Comparison of ENCODE assay signal across 24 cellular contexts in genomic region chr10:110215286-110215685, GRCh38. TPM values are rescaled to one million over a fixed set of nuclear protein-coding genes. Genes with fewer than 3 reads are reported as not detected.
DNase-seq lines count a peak whose midpoint lies in the region; FAIRE-seq and TF ChIP-seq lines count a peak whose summit lies in the region.
"Had no signal": no experiment of that assay in that cellular context is flagged by ENCODE, and none has a peak within 500 bp of the region (broad histone marks: within the 10 kb centered on the region; RNA-seq: fewer than 3 reads in every experiment).

No MANE protein-coding gene starts in this region.

- no peaks in the 10 kb centered on the region for H3K9me3 ChIP-seq in CD4-positive, alpha-beta memory T cell (ENCODE audit: control insufficient read depth in 1 of 2, low read length in 2 of 2)
- H3K9me3 ChIP-seq in Loucy (ENCODE audit: insufficient read depth, low read depth, low read length): no peaks in the 10 kb centered on the region
- no peaks in the 10 kb centered on the region for H3K9me3 ChIP-seq in esophagus (ENCODE audit: control insufficient read depth in 2 of 2, insufficient read depth in 1 of 2, low read depth in 1 of 2, low read length in 1 of 2)
- no peaks in the 10 kb centered on the region for H3K9me3 ChIP-seq in small intestine (ENCODE audit: control insufficient read depth, low read depth)
- H3K9me3 ChIP-seq: adrenal gland, breast epithelium, heart right ventricle, Peyer's patch, suprapubic skin had no signal

- H3K27me3 Mint-ChIP-seq in CD4-positive, alpha-beta memory T cell: no peaks in the 10 kb centered on the region

- no peak overlapping the region for H2AFZ ChIP-seq in Loucy (ENCODE audit: low read length)

- H3K27ac Mint-ChIP-seq in CD4-positive, alpha-beta memory T cell: peak overlapping the region in 4 of 7 donors; percentile 18 to 79 (median 66)
- H3K27ac Mint-ChIP-seq: activated CD8-positive, alpha-beta T cell treated with anti-CD3 and anti-CD28 coated beads, Interleukin-2, amount 10 ng/mL, durations not matched to agents 7 days and 5 days; CD8-positive, alpha-beta T cell; mesothelial cell of epicardium; natural killer cell treated with Interleukin-12 subunit alpha and Interleukin-12 subunit beta and Interleukin-15 and Interleukin-18, amount 100 ng/mL, for 72 hours had no signal

- peaks cover 36 to 75% (median 59%) of the 10 kb centered on the region in 4 donors for H3K4me1 Mint-ChIP-seq in CD4-positive, alpha-beta memory T cell

- 0 out of 2 replicates have a peak, but pooled peaks cover 3% of the 10 kb centered on the region for H3F3A ChIP-seq in Loucy (ENCODE audit: low read depth)

- CTCF ChIA-PET in CD4-positive, alpha-beta memory T cell (lab: Charles Lee; ENCODE audit: partially characterized antibody): interaction anchor here (0.8 to 10.6 kb wide), 2 partner anchors 7 to 76 kb away, joined by 3 to 203 read pairs; no protein-coding TSS in a partner anchor

- H3K9me2 ChIP-seq in Loucy (replicated peaks; ENCODE audit: low read depth, low read length): no peaks in the 10 kb centered on the region

- H3K4me3 ChIP-seq in CD4-positive, alpha-beta memory T cell (ENCODE audit: low read length in 2 of 2): no peak overlapping the region
- H3K4me3 ChIP-seq in Loucy (ENCODE audit: low read length, poor library complexity, severe bottlenecking) (no peak overlapping the region), esophagus (ENCODE audit: low read depth in 1 of 2, low read length in 2 of 2) (no peak overlapping the region), small intestine (ENCODE audit: low read depth in 1 of 2, low read length in 2 of 2) (no peak overlapping the region)
- H3K4me3 ChIP-seq: adrenal gland, breast epithelium, heart right ventricle, Peyer's patch, suprapubic skin had no signal

- no peak overlapping the region for H3K27ac ChIP-seq in CD4-positive, alpha-beta memory T cell (ENCODE audit: low read depth, low read length)
- H3K27ac ChIP-seq in esophagus (ENCODE audit: low read depth in 2 of 2, low read length in 1 of 2) (peak overlapping the region; percentile 54 to 89), small intestine (ENCODE audit: low read depth in 1 of 2, low read length in 1 of 2) (no peak overlapping the region)
- H3K27ac ChIP-seq: adrenal gland, suprapubic skin had no signal

- H4K20me1 ChIP-seq in Loucy (ENCODE audit: insufficient read depth, low read length, poor library complexity, severe bottlenecking): peaks cover 11% of the 10 kb centered on the region

- H3K4me1 ChIP-seq in CD4-positive, alpha-beta memory T cell (ENCODE audit: insufficient read depth, low read length): peaks cover 49% of the 10 kb centered on the region
- peaks cover 47% of the 10 kb centered on the region for H3K4me1 ChIP-seq in Loucy (ENCODE audit: insufficient read depth, low read length, poor library complexity, severe bottlenecking)
- H3K4me1 ChIP-seq in esophagus (ENCODE audit: control insufficient read depth in 2 of 2, insufficient read depth in 2 of 2, low read length in 1 of 2): peaks cover 3 to 9% of the 10 kb centered on the region in 2 donors
- H3K4me1 ChIP-seq in small intestine (ENCODE audit: control insufficient read depth in 2 of 2, insufficient read depth in 1 of 2, low read depth in 1 of 2, low read length in 1 of 2): peaks cover 4% of the 10 kb centered on the region in 2 donors

- no peaks in the 10 kb centered on the region for H3K9me3 Mint-ChIP-seq in CD4-positive, alpha-beta memory T cell
- H3K9me3 Mint-ChIP-seq: CD8-positive, alpha-beta T cell; mesothelial cell of epicardium; natural killer cell treated with Interleukin-12 subunit alpha and Interleukin-12 subunit beta and Interleukin-15 and Interleukin-18, amount 100 ng/mL, for 72 hours had no signal

- H3K79me2 ChIP-seq in Loucy (ENCODE audit: insufficient read depth, low read length): peaks cover 24% of the 10 kb centered on the region; the same call in 1 of the 2 replicates

- no peak overlapping the region for H3K9ac ChIP-seq in Loucy (ENCODE audit: low read depth, low read length, poor library complexity, severe bottlenecking)

- no peaks in the 10 kb centered on the region for H3K36me3 ChIP-seq in CD4-positive, alpha-beta memory T cell (ENCODE audit: insufficient read depth, low read length)
- no peaks in the 10 kb centered on the region for H3K36me3 ChIP-seq in Loucy (ENCODE audit: insufficient read depth, low read length)
- H3K36me3 ChIP-seq in esophagus (ENCODE audit: control insufficient read depth in 2 of 2, insufficient read depth in 2 of 2, low read length in 1 of 2): no peaks in the 10 kb centered on the region
- H3K36me3 ChIP-seq in small intestine (ENCODE audit: control insufficient read depth in 2 of 2, insufficient read depth in 2 of 2, low read length in 2 of 2): no peaks in the 10 kb centered on the region
- H3K36me3 ChIP-seq: adrenal gland, breast epithelium, heart right ventricle, Peyer's patch, suprapubic skin had no signal

- POLR2A ChIA-PET in CD4-positive, alpha-beta memory T cell (lab: Charles Lee; ENCODE audit: partially characterized antibody): interaction anchor here (0.7 to 13.1 kb wide), 3 partner anchors 8 to 72 kb away, joined by 3 to 464 read pairs (median 3); no protein-coding TSS in a partner anchor

- no peaks in the 10 kb centered on the region for H3K27me3 ChIP-seq in CD4-positive, alpha-beta memory T cell (ENCODE audit: insufficient read depth, low read length)
- H3K27me3 ChIP-seq in Loucy (ENCODE audit: insufficient read depth, low read length, poor library complexity, severe bottlenecking): no peaks in the 10 kb centered on the region
- no peaks in the 10 kb centered on the region for H3K27me3 ChIP-seq in esophagus (ENCODE audit: control insufficient read depth in 1 of 2, insufficient read depth in 2 of 2, low read length in 2 of 2)
- no peaks in the 10 kb centered on the region for H3K27me3 ChIP-seq in small intestine (ENCODE audit: control insufficient read depth in 2 of 2, insufficient read depth in 2 of 2, low read length in 2 of 2)
- H3K27me3 ChIP-seq: adrenal gland, breast epithelium, heart right ventricle, Peyer's patch, suprapubic skin had no signal

- peaks cover 0 to 8% of the 10 kb centered on the region in 2 donors for H3K36me3 Mint-ChIP-seq in CD4-positive, alpha-beta memory T cell
- H3K36me3 Mint-ChIP-seq: natural killer cell treated with Interleukin-12 subunit alpha and Interleukin-12 subunit beta and Interleukin-15 and Interleukin-18, amount 100 ng/mL, for 72 hours had no signal

- FAIRE-seq in small intestine (lab: Jason Lieb, UNC): no peak
- FAIRE-seq: endothelial cell of umbilical vein had no signal

- H3K4me3 Mint-ChIP-seq in CD4-positive, alpha-beta memory T cell: peak overlapping the region in 1 of 8 donors; percentile 36
- H3K4me3 Mint-ChIP-seq: activated CD8-positive, alpha-beta T cell treated with anti-CD3 and anti-CD28 coated beads, Interleukin-2, amount 10 ng/mL, durations not matched to agents 7 days and 5 days; CD8-positive, alpha-beta T cell; mesothelial cell of epicardium; natural killer cell treated with Interleukin-12 subunit alpha and Interleukin-12 subunit beta and Interleukin-15 and Interleukin-18, amount 100 ng/mL, for 72 hours had no signal

- TF ChIP-seq CTCF in Loucy (conservative IDR thresholded peaks at IDR 0.05; ENCODE audit: low read length): no peak

- H3K4me2 ChIP-seq in Loucy (ENCODE audit: low read depth, low read length, poor library complexity, severe bottlenecking): peak overlapping the region; percentile 22

- 82 to 83% methylated on average over 3 of the region's 3 CpGs for WGBS in esophagus, 2 donors
- 58 to 80% (median 71%) methylated on average over 3 of the region's 3 CpGs for WGBS in small intestine, 3 donors

- no peak for DNase-seq in CD4-positive, alpha-beta memory T cell
- DNase-seq in small intestine (peak; percentile 42), NCI-H510A (lab: John Stamatoyannopoulos, UW) (no peak), NCI-H1105 (lab: John Stamatoyannopoulos, UW) (no peak), NCI-H526 (lab: John Stamatoyannopoulos, UW) (no peak), NCI-H2081 (lab: John Stamatoyannopoulos, UW) (no peak)
- DNase-seq: activated CD4-positive, CD25-positive, alpha-beta regulatory T cell; activated CD8-positive, alpha-beta T cell treated with anti-CD3 and anti-CD28 coated beads, Interleukin-2, amount 10 ng/mL, durations not matched to agents 7 days and 5 days; adrenal gland; CD8-positive, alpha-beta T cell; heart right ventricle; KG1; NCI-H1694 treated with DMSO at 0.1 percent for 48 hours; Peyer's patch; posterior cingulate gyrus; stimulated activated CD4-positive, alpha-beta T cell treated with anti-CD3 and anti-CD28 coated beads, Interleukin-1b, Interleukin-23, amount 100 ng/mL, for 48 hours; T-helper 9 cell had no signal

- intact Hi-C loops in CD4-positive, alpha-beta memory T cell (cut with micrococcal nuclease): no loop called here

RNA-seq across cellular contexts. Expression of gene MXI1, which starts 7.9 kb away (rescaled TPM):
- total RNA-seq in CD4-positive, alpha-beta memory T cell: 10 to 100 TPM; 49.7 to 56.6 TPM
- 10 to 100 TPM; 32.1 to 54.6 TPM for polyA plus RNA-seq in CD4-positive, alpha-beta memory T cell
- 10 to 100 TPM; 18.4 to 25.9 TPM for polyA plus RNA-seq in esophagus
- 10 to 100 TPM; 12.0 to 19.2 (median 16.8) TPM for polyA plus RNA-seq in small intestine

Comparison
In these comparisons a context has a peak if more than half of its experiments do, and no peak if none do; other contexts are left out.
1. H3K27ac ChIP-seq: peak in esophagus (2 of 2); none in CD4-positive, alpha-beta memory T cell (single experiment) and small intestine (0 of 2).